In genomic region chr3:42686832-42687650, GRCh38 we compare ENCODE assay signal across 1 cellular context.
A peak's percentile ranks its signal among the peaks of the same experiment; 100 is the strongest.
TF ChIP-seq lines count a peak whose summit lies in the region.

No MANE protein-coding gene starts in this region.

TF ChIP-seq in K562, 482 proteins besides CTCF, POLR2A, EP300 and RAD21 (continued from another document):
- peak; percentile 46; the same call in 1 of the 2 replicates for TF ChIP-seq SMARCA5 (IDR thresholded peaks at IDR 0.05)
